24 cellular contexts compared by ENCODE assay signal in genomic region chr3:100416176-100416575, GRCh38.
"Had no signal": no experiment of that assay in that cellular context is flagged by ENCODE, and none has a peak within 500 bp of the region (broad histone marks: within the 10 kb centered on the region; RNA-seq: fewer than 3 reads in every experiment).

No MANE protein-coding gene starts in this region.

- DNase-seq: cerebellar nuclear complex; cortex of kidney; dorsolateral prefrontal cortex; effector CD4-positive, alpha-beta T cell; endodermal cell; esophagus squamous epithelium; gastrocnemius medialis; head of caudate nucleus; mesenchymal stem cell; midbrain; naive thymus-derived CD8-positive, alpha-beta T cell; nephron progenitor cell; nucleus accumbens; posterior cingulate gyrus; psoas muscle; right cardiac atrium; stimulated activated CD4-positive, alpha-beta T cell treated with anti-CD3 and anti-CD28 coated beads, Interleukin-15, amount 100 ng/mL, for 24 hours; stimulated activated CD4-positive, alpha-beta T cell treated with anti-CD3 and anti-CD28 coated beads, Interleukin-2, amount 100 ng/mL, for 48 hours; stimulated activated naive B cell treated with anti-CD40 and anti-IgM and Interleukin-4, amounts not matched to agents 10 μg/mL and 1 μg/mL and 100 μg/mL, for 72 hours; transverse colon; upper lobe of right lung; uterus had no signal

- H3K9me3 ChIP-seq: esophagus squamous epithelium, gastrocnemius medialis, psoas muscle, transverse colon, uterus had no signal

- H3K4me1 ChIP-seq: esophagus squamous epithelium, upper lobe of right lung, uterus had no signal

- H3K4me3 ChIP-seq: dorsolateral prefrontal cortex, esophagus squamous epithelium, gastrocnemius medialis, lung, psoas muscle, skin epidermis, transverse colon, upper lobe of right lung, uterus had no signal

- H3K27me3 ChIP-seq: dorsolateral prefrontal cortex, esophagus squamous epithelium, gastrocnemius medialis, transverse colon, upper lobe of right lung, uterus had no signal

- H3K27ac ChIP-seq: dorsolateral prefrontal cortex, esophagus squamous epithelium, gastrocnemius medialis, psoas muscle, skin epidermis, transverse colon, upper lobe of right lung, uterus had no signal

- H3K36me3 ChIP-seq: esophagus squamous epithelium, gastrocnemius medialis, transverse colon, upper lobe of right lung, uterus had no signal
